8 cellular contexts compared by ENCODE assay signal in genomic region chr3:192812736-192813383, GRCh38.
A peak's percentile ranks its signal among the peaks of the same experiment; 100 is the strongest.
DNase-seq lines count a peak whose midpoint lies in the region; ATAC-seq and TF ChIP-seq lines count a peak whose summit lies in the region.

No MANE protein-coding gene starts in this region.

- H3K36me3 ChIP-seq in mucosa of descending colon (ENCODE audit: low read depth): no peaks in the 10 kb centered on the region

- H3K27me3 Mint-ChIP-seq in chondrocyte (ENCODE audit: low read depth): no peaks in the 10 kb centered on the region
- H3K27me3 Mint-ChIP-seq in CD4-positive, alpha-beta T cell: peaks cover 16% of the 10 kb centered on the region

- TF ChIP-seq CTCF in AG04450 (IDR thresholded peaks at IDR 0.05; ENCODE audit: low read depth, low read length) (peak; percentile 74), chondrocyte (IDR thresholded peaks at IDR 0.05) (peak; percentile 89), mucosa of descending colon (IDR thresholded peaks at IDR 0.05) (peak; percentile 11)
- no peak for TF ChIP-seq CTCF in CD4-positive, alpha-beta T cell (IDR thresholded peaks at IDR 0.05)

- no peaks in the 10 kb centered on the region for H3K27me3 ChIP-seq in AG04450 (ENCODE audit: control insufficient read depth, insufficient read depth, low read length)
- no peaks in the 10 kb centered on the region for H3K27me3 ChIP-seq in CD4-positive, alpha-beta T cell (ENCODE audit: control insufficient read depth, insufficient read depth, low read length)

- no peaks in the 10 kb centered on the region for H3K36me3 Mint-ChIP-seq in chondrocyte (ENCODE audit: low read depth)
- H3K36me3 Mint-ChIP-seq in CD4-positive, alpha-beta T cell (ENCODE audit: low read depth): no peaks in the 10 kb centered on the region

- H3K9me3 Mint-ChIP-seq in chondrocyte (ENCODE audit: low read depth): no peaks in the 10 kb centered on the region
- H3K9me3 Mint-ChIP-seq in CD4-positive, alpha-beta T cell: no peaks in the 10 kb centered on the region

- H3K9me3 ChIP-seq in AG04450 (ENCODE audit: control insufficient read depth, insufficient read depth, low read length): no peaks in the 10 kb centered on the region
- H3K9me3 ChIP-seq in mucosa of descending colon: no peaks in the 10 kb centered on the region
- no peaks in the 10 kb centered on the region for H3K9me3 ChIP-seq in CD4-positive, alpha-beta T cell (ENCODE audit: control insufficient read depth, low read length)

- H3K4me1 ChIP-seq in mucosa of descending colon (ENCODE audit: low read depth): no peaks in the 10 kb centered on the region

- CTCF ChIA-PET in AG04450 (lab: Charles Lee): interaction anchor here (0.6 to 9.6 kb wide), 88 partner anchors 8 to 1003 kb away, joined by 3 to 637 read pairs (median 4); partner anchors contain the start of gene MB21D2
- CTCF ChIA-PET in CD4-positive, alpha-beta T cell (lab: Charles Lee): interaction anchor here (1.4 to 3.1 kb wide), 2 partner anchors 215 to 229 kb away, joined by 3 to 14 read pairs; no protein-coding TSS in a partner anchor

- no peak overlapping the region for H3K27ac ChIP-seq in AG04450 (ENCODE audit: low read depth, low read length)
- H3K27ac ChIP-seq in CD4-positive, alpha-beta T cell (ENCODE audit: low read depth, low read length): no peak overlapping the region

- intact Hi-C loops in mucosa of descending colon (cut with DNase I, micrococcal nuclease): loop anchor here (10.0 kb wide), 3 partner anchors 102 to 762 kb away; partner anchors contain the start of gene MB21D2 (in 2 of the 2)
- intact Hi-C loops in CD4-positive, alpha-beta T cell (cut with DNase I, micrococcal nuclease): loop anchor here in 1 of 2 experiments (10.0 kb wide), 1 partner anchor 1502 kb away; no protein-coding TSS in a partner anchor

- POLR2A ChIA-PET in AG04450 (lab: Yijun Ruan, JAX): no interaction called here
- POLR2A ChIA-PET in CD4-positive, alpha-beta T cell (lab: Charles Lee): no interaction called here

- H3K4me3 ChIP-seq in AG04450 (ENCODE audit: low read depth, low read length) (no peak overlapping the region), mucosa of descending colon (no peak overlapping the region)

- H3K4me1 Mint-ChIP-seq in chondrocyte (ENCODE audit: low read depth): peaks cover 28% of the 10 kb centered on the region
- H3K4me1 Mint-ChIP-seq in CD4-positive, alpha-beta T cell (ENCODE audit: low read depth): no peaks in the 10 kb centered on the region

- no peak overlapping the region for H3K27ac Mint-ChIP-seq in chondrocyte (ENCODE audit: unreplicated experiment)
- H3K27ac Mint-ChIP-seq in CD4-positive, alpha-beta T cell: no peak overlapping the region

- ATAC-seq in GM18909 (IDR thresholded peaks at IDR 0.05; ENCODE audit: poor library complexity, unreplicated experiment) (peak; percentile 54), mucosa of descending colon (peak; percentile 64), HG03108 (IDR thresholded peaks at IDR 0.05; ENCODE audit: unreplicated experiment) (no peak), GM21423 (IDR thresholded peaks at IDR 0.05; ENCODE audit: unreplicated experiment) (no peak)
- ATAC-seq in CD4-positive, alpha-beta T cell (ENCODE audit: poor library complexity): no peak

- DNase-seq in AG04450 (ENCODE audit: low read depth, low spot score) (no peak), NCI-H69 (lab: John Stamatoyannopoulos, UW) (peak; percentile 36), chondrocyte (ENCODE audit: low spot score) (no peak), mucosa of descending colon (peak in 1 of 3 donors; percentile 63)
- DNase-seq in CD4-positive, alpha-beta T cell: no peak

- H3K4me3 Mint-ChIP-seq in chondrocyte (ENCODE audit: unreplicated experiment): no peak overlapping the region
- no peak overlapping the region for H3K4me3 Mint-ChIP-seq in CD4-positive, alpha-beta T cell

Comparison
In these comparisons a context has a peak if more than half of its experiments do, and no peak if none do; other contexts are left out.
1. ATAC-seq: peak in GM18909 (single experiment) and mucosa of descending colon (single experiment); none in HG03108 (single experiment), GM21423 (single experiment) and CD4-positive, alpha-beta T cell (single experiment).